Comparison of ENCODE assay signal across 8 cellular contexts in genomic region chr17:32341141-32341856, GRCh38. TPM values are rescaled to one million over a fixed set of nuclear protein-coding genes. Genes with fewer than 3 reads are reported as not detected.
DNase-seq lines count a peak whose midpoint lies in the region; TF ChIP-seq lines count a peak whose summit lies in the region.

No MANE protein-coding gene starts in this region.

- CTCF ChIA-PET in HEK293T (lab: Yijun Ruan, JAX) = interaction anchor here (0.7 kb wide), 1 partner anchor 43 kb away, joined by 9 read pairs; no protein-coding TSS in a partner anchor

- no peak for TF ChIP-seq POLR2A in NB4 (IDR thresholded peaks at IDR 0.05; ENCODE audit: extremely low read depth, insufficient read length)
- no peak for TF ChIP-seq POLR2A in thyroid gland (IDR thresholded peaks at IDR 0.05)

- POLR2A ChIA-PET in HEK293T (lab: Yijun Ruan, JAX) = interaction anchor here (0.9 to 1.5 kb wide), 6 partner anchors 13 to 47 kb away, joined by 3 to 5 read pairs (median 3); no protein-coding TSS in a partner anchor

- H3K27me3 ChIP-seq in endocrine pancreas (ENCODE audit: control insufficient read depth, insufficient read depth, low read length) = no peaks in the 10 kb centered on the region
- no peaks in the 10 kb centered on the region for H3K27me3 ChIP-seq in muscle layer of duodenum (ENCODE audit: low read depth, low read length)
- H3K27me3 ChIP-seq in thyroid gland = no peaks in the 10 kb centered on the region

- H3K9me3 ChIP-seq in endocrine pancreas (ENCODE audit: control insufficient read depth, low read length) (no peaks in the 10 kb centered on the region), muscle layer of duodenum (ENCODE audit: control insufficient read depth in 1 of 2, low read length in 2 of 2) (no peaks in the 10 kb centered on the region), thyroid gland (no peaks in the 10 kb centered on the region)

- 4 to 7% methylated on average over 13 of the region's 13 CpGs for WGBS in thyroid gland, 2 donors

- peak overlapping the region; percentile 77 for H3K4me3 ChIP-seq in NB4 (ENCODE audit: low read depth, low read length)
- peak overlapping the region; percentile 74 for H3K4me3 ChIP-seq in endocrine pancreas (ENCODE audit: control insufficient read depth, insufficient read depth, low read length)
- peak overlapping the region; percentile 66 to 82 for H3K4me3 ChIP-seq in muscle layer of duodenum (ENCODE audit: low read depth in 1 of 2, low read length in 2 of 2)
- peak overlapping the region in 2 of 3 donors; percentile 11 to 51 for H3K4me3 ChIP-seq in thyroid gland (replicated peaks in 1 of 3)

- TF ChIP-seq CTCF in NB4 (IDR thresholded peaks at IDR 0.05; ENCODE audit: low read depth, low read length) = peak; percentile 6
- no peak for TF ChIP-seq CTCF in thyroid gland (IDR thresholded peaks at IDR 0.05)

- H3K4me1 ChIP-seq in endocrine pancreas (ENCODE audit: control insufficient read depth, insufficient read depth, low read length) = no peaks in the 10 kb centered on the region
- peaks cover 6 to 12% of the 10 kb centered on the region in 2 donors for H3K4me1 ChIP-seq in muscle layer of duodenum (ENCODE audit: control insufficient read depth in 1 of 2, insufficient read depth in 2 of 2, low read length in 2 of 2)
- peaks cover 5 to 9% of the 10 kb centered on the region in 2 donors for H3K4me1 ChIP-seq in thyroid gland

- H3K9ac ChIP-seq in endocrine pancreas (ENCODE audit: control insufficient read depth, insufficient read depth, low read length) = peak overlapping the region; percentile 34

- H3K27ac ChIP-seq in muscle layer of duodenum (ENCODE audit: low read length) (peak overlapping the region; percentile 78), thyroid gland (peak overlapping the region in 2 of 3 donors; percentile 72)

- no peaks in the 10 kb centered on the region for H3K36me3 ChIP-seq in endocrine pancreas (ENCODE audit: control insufficient read depth, insufficient read depth, low read length)
- H3K36me3 ChIP-seq in muscle layer of duodenum (ENCODE audit: control insufficient read depth in 1 of 2, insufficient read depth in 2 of 2, low read length in 2 of 2) = peaks cover 7 to 25% of the 10 kb centered on the region in 2 donors
- H3K36me3 ChIP-seq in thyroid gland = peaks cover 6 to 10% of the 10 kb centered on the region in 2 donors

- intact Hi-C loops in thyroid gland (cut with DNase I) = no loop called here

- DNase-seq in AML-193 (lab: John Stamatoyannopoulos, UW) (peak; percentile 68 to 77), GM19240 (ENCODE audit: insufficient read length, low spot score) (peak; percentile 24), NB4 (ENCODE audit: low read depth) (peak; percentile 63), thyroid gland (peak; percentile 17 to 20), HEK293T (ENCODE audit: extremely low spot score) (no peak)
- DNase-seq in activated CD4-positive, alpha-beta T cell treated with anti-CD3 and anti-CD28 coated beads, Interleukin-2, amount 50 U/mL, for 4 hours = peak; percentile 37 to 42

TF ChIP-seq in HEK293T, 16 proteins besides CTCF, POLR2A, EP300 and RAD21:
- TF ChIP-seq LEF1 (IDR thresholded peaks at IDR 0.05; ENCODE audit: borderline replicate concordance) (no peak), NFRKB (IDR thresholded peaks at IDR 0.05) (no peak), ZNF384 (IDR thresholded peaks at IDR 0.05) (no peak), FOXM1 (IDR thresholded peaks at IDR 0.05; ENCODE audit: borderline replicate concordance) (no peak), FOXK2 (IDR thresholded peaks at IDR 0.05) (no peak), SUZ12 (IDR thresholded peaks at IDR 0.05) (no peak), CTBP1 (IDR thresholded peaks at IDR 0.05; ENCODE audit: borderline replicate concordance) (no peak), ARNT (IDR thresholded peaks at IDR 0.05) (no peak)

RNA-seq across cellular contexts. Expression of gene C17orf75, which starts 0.7 kb away (rescaled TPM):
- 10 to 100 TPM; 16.1 to 27.7 (median 21.9) TPM for total RNA-seq in thyroid gland

RNA-seq across cellular contexts. Expression of gene ZNF207, which starts 8.7 kb away (rescaled TPM):
- total RNA-seq in thyroid gland = 100 to 1,000 TPM; 155 to 218 (median 194) TPM
